1 cellular context compared by ENCODE assay signal in the genomic region with DNA sequence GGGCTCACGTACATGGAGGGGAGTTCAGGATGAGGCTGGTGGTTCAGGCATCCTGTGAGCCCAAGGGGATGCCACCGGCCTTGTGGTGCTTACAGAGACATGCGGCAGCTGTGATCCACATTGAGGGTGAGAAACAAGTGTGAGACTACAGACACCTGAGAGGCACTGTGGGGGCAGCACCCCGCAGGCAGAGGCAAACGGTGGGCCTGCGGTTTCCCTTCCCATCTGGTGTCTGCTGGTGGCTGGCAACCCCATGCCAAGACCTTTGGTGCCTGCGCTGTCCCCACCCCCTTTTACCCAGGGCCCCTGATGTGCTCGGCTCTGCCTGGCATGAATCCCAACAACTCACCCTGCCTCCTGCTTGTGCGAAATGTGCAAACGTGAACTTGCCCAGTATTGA.
TF ChIP-seq lines count a peak whose summit lies in the region.

No MANE protein-coding gene starts in this region.

TF ChIP-seq in H1, 55 proteins besides CTCF, POLR2A, EP300 and RAD21 (continued from another document):
- TF ChIP-seq E2F6 (IDR thresholded peaks at IDR 0.05) (no peak), CTBP2 (IDR thresholded peaks at IDR 0.05; ENCODE audit: borderline replicate concordance, insufficient read depth, insufficient read length, low read length) (no peak), CHD7 (IDR thresholded peaks at IDR 0.05; ENCODE audit: insufficient replicate concordance, low read length) (no peak), CBX8 (IDR thresholded peaks at IDR 0.05; ENCODE audit: borderline replicate concordance, low read depth, low read length) (no peak), SAP30 (IDR thresholded peaks at IDR 0.05; ENCODE audit: insufficient read depth, insufficient replicate concordance, low read length) (no peak), GABPA (IDR thresholded peaks at IDR 0.05; ENCODE audit: borderline replicate concordance, insufficient read depth, low read length) (no peak)
